ENCODE assay signal across 1 cellular context in the genomic region with DNA sequence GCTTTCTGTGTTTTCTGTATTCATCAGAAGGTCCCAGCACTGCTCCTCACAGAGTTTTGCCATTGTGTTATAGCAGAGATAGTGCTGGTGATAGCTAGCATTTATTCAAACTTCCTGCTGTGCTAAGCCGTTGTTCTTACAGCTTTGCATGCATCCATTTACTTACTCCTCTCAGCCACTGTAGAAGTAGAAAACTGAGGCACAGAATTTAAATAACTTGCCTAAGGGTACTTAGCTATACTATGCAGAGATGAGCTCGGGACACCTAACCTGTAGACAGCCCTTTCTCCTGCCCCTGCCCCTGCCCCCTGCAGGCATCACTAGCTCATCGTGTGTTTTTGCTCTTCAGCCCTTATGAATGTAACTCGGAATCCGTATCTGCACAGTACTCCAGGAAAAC.
TF ChIP-seq lines count a peak whose summit lies in the region.

No MANE protein-coding gene starts in this region.

TF ChIP-seq in GM23338, 12 proteins besides CTCF, POLR2A, EP300 and RAD21:
- no peak for TF ChIP-seq ZNF114 (CRISPR knock-in tag; IDR thresholded peaks at IDR 0.05)
- TF ChIP-seq, protein P1, sequence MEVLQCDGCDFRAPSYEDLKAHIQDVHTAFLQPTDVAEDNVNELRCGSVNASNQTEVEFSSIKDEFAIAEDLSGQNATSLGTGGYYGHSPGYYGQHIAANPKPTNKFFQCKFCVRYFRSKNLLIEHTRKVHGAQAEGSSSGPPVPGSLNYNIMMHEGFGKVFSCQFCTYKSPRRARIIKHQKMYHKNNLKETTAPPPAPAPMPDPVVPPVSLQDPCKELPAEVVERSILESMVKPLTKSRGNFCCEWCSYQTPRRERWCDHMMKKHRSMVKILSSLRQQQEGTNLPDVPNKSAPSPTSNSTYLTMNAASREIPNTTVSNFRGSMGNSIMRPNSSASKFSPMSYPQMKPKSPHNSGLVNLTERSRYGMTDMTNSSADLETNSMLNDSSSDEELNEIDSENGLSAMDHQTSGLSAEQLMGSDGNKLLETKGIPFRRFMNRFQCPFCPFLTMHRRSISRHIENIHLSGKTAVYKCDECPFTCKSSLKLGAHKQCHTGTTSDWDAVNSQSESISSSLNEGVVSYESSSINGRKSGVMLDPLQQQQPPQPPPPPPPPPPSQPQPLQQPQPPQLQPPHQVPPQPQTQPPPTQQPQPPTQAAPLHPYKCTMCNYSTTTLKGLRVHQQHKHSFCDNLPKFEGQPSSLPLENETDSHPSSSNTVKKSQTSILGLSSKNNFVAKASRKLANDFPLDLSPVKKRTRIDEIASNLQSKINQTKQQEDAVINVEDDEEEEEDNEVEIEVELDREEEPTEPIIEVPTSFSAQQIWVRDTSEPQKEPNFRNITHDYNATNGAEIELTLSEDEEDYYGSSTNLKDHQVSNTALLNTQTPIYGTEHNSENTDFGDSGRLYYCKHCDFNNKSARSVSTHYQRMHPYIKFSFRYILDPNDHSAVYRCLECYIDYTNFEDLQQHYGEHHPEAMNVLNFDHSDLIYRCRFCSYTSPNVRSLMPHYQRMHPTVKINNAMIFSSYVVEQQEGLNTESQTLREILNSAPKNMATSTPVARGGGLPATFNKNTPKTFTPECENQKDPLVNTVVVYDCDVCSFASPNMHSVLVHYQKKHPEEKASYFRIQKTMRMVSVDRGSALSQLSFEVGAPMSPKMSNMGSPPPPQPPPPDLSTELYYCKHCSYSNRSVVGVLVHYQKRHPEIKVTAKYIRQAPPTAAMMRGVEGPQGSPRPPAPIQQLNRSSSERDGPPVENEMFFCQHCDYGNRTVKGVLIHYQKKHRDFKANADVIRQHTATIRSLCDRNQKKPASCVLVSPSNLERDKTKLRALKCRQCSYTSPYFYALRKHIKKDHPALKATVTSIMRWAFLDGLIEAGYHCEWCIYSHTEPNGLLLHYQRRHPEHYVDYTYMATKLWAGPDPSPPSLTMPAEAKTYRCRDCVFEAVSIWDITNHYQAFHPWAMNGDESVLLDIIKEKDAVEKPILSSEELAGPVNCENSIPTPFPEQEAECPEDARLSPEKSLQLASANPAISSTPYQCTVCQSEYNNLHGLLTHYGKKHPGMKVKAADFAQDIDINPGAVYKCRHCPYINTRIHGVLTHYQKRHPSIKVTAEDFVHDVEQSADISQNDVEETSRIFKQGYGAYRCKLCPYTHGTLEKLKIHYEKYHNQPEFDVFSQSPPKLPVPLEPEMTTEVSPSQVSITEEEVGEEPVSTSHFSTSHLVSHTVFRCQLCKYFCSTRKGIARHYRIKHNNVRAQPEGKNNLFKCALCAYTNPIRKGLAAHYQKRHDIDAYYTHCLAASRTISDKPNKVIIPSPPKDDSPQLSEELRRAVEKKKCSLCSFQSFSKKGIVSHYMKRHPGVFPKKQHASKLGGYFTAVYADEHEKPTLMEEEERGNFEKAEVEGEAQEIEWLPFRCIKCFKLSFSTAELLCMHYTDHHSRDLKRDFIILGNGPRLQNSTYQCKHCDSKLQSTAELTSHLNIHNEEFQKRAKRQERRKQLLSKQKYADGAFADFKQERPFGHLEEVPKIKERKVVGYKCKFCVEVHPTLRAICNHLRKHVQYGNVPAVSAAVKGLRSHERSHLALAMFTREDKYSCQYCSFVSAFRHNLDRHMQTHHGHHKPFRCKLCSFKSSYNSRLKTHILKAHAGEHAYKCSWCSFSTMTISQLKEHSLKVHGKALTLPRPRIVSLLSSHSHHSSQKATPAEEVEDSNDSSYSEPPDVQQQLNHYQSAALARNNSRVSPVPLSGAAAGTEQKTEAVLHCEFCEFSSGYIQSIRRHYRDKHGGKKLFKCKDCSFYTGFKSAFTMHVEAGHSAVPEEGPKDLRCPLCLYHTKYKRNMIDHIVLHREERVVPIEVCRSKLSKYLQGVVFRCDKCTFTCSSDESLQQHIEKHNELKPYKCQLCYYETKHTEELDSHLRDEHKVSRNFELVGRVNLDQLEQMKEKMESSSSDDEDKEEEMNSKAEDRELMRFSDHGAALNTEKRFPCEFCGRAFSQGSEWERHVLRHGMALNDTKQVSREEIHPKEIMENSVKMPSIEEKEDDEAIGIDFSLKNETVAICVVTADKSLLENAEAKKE (CRISPR knock-in tag; IDR thresholded peaks at IDR 0.05) = no peak
